14 cellular contexts compared by ENCODE assay signal in the genomic region with DNA sequence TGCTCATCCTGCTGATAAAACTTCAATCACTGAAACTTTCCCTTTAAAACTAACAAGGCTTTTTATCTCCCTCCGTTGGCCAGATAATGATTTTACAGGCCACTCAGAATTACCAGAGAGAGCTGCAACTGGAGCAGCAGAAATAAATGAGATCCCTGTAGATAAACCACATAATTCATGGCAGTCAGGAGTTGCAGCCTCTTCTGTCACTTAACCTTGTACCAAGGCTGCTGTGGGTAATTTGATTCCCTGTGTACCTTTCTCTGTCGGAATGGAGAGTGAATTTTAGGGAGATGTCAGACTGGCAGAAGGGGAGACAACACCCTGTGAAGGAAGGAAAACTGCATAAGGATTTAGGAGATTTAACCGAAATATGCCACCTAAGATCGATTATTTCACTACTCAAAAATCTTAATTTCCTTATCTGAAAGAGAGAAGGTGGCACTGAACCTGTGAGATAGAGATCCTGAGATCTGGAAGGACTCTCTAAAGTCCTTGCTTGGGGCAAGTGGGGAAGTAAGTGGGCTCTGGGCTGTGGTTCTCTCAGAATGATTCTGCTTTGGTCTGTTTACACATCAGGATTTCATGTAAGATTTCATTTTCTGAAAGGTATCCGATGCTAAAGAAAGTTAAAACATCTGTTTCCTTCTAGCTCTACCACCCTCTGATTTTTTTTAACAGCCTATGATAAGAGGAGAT. TPM values are rescaled to one million over a fixed set of nuclear protein-coding genes. Genes with fewer than 3 reads are reported as not detected.
A peak's percentile ranks its signal among the peaks of the same experiment; 100 is the strongest.
DNase-seq lines count a peak whose midpoint lies in the region; ATAC-seq and TF ChIP-seq lines count a peak whose summit lies in the region.
"Had no signal": no experiment of that assay in that cellular context is flagged by ENCODE, and none has a peak within 500 bp of the region (broad histone marks: within the 10 kb centered on the region; RNA-seq: fewer than 3 reads in every experiment).

No MANE protein-coding gene starts in this region.

- H3K79me2 ChIP-seq in MM.1S (ENCODE audit: low read length): no peaks in the 10 kb centered on the region
- H3K79me2 ChIP-seq in parathyroid adenoma: no peaks in the 10 kb centered on the region

- no peaks in the 10 kb centered on the region for H4K20me1 ChIP-seq in MM.1S (ENCODE audit: insufficient read depth, low read length)

- no peaks in the 10 kb centered on the region for H3K9me3 Mint-ChIP-seq in activated T-cell treated with anti-CD3 and anti-CD28 coated beads, Interleukin-2, amount 50 U/mL, for 24 hours
- no peaks in the 10 kb centered on the region for H3K9me3 Mint-ChIP-seq in chondrocyte (ENCODE audit: low read depth)

- no peaks in the 10 kb centered on the region for H3F3A ChIP-seq in MM.1S (ENCODE audit: insufficient read depth, low read length)

- peak overlapping the region; percentile 32; the same call in 1 of the 2 replicates for H2AFZ ChIP-seq in MM.1S (ENCODE audit: low read length)
- no peak overlapping the region for H2AFZ ChIP-seq in parathyroid adenoma
- H2AFZ ChIP-seq: PC-9 had no signal

- no peak overlapping the region for H3K27ac Mint-ChIP-seq in activated T-cell treated with anti-CD3 and anti-CD28 coated beads, Interleukin-2, amount 50 U/mL, for 24 hours
- H3K27ac Mint-ChIP-seq in chondrocyte (ENCODE audit: unreplicated experiment): no peak overlapping the region

- no peaks in the 10 kb centered on the region for H3K36me3 Mint-ChIP-seq in activated T-cell treated with anti-CD3 and anti-CD28 coated beads, Interleukin-2, amount 50 U/mL, for 24 hours (ENCODE audit: low read depth)
- H3K36me3 Mint-ChIP-seq in chondrocyte (ENCODE audit: low read depth): no peaks in the 10 kb centered on the region

- H3K4me3 ChIP-seq in MM.1S (ENCODE audit: low read length) (no peak overlapping the region; the same call in 1 of the 2 replicates), parathyroid adenoma (ENCODE audit: low read depth, low read length) (no peak overlapping the region), aorta (ENCODE audit: low read length in 2 of 2) (no peak overlapping the region)
- H3K4me3 ChIP-seq: esophagus muscularis mucosa, heart left ventricle, PC-9, right atrium auricular region had no signal

- H3K9ac ChIP-seq in MM.1S (ENCODE audit: low read length): no peak overlapping the region
- H3K9ac ChIP-seq in parathyroid adenoma: no peak overlapping the region

- no peak for DNase-seq in activated T-cell treated with anti-CD3 and anti-CD28 coated beads, Interleukin-2, amount 50 U/mL, for 24 hours
- DNase-seq in activated T-cell treated with anti-CD3 and anti-CD28 coated beads, Interleukin-2, amount 50 U/mL, for 48 hours: no peak
- DNase-seq in MM.1S (no peak), chondrocyte (ENCODE audit: low spot score) (no peak), aorta (no peak), A172 (ENCODE audit: low spot score) (no peak), 8988T (no peak)
- DNase-seq: GDM1, heart left ventricle, PC-9 had no signal

- H3K9me2 ChIP-seq in MM.1S (replicated peaks; ENCODE audit: insufficient read depth, low read length): no peaks in the 10 kb centered on the region

- no peak for ATAC-seq in aorta (ENCODE audit: low FRiP score)
- ATAC-seq: heart left ventricle had no signal

- H3K4me3 Mint-ChIP-seq in activated T-cell treated with anti-CD3 and anti-CD28 coated beads, Interleukin-2, amount 50 U/mL, for 24 hours: peak overlapping the region; percentile 18
- no peak overlapping the region for H3K4me3 Mint-ChIP-seq in chondrocyte (ENCODE audit: unreplicated experiment)

- H3K4me1 ChIP-seq in MM.1S (ENCODE audit: low read length) (no peaks in the 10 kb centered on the region), parathyroid adenoma (no peaks in the 10 kb centered on the region), aorta (ENCODE audit: control insufficient read depth in 1 of 2, insufficient read depth in 2 of 2, low read length in 2 of 2) (no peaks in the 10 kb centered on the region)
- H3K4me1 ChIP-seq: esophagus muscularis mucosa, heart left ventricle, right atrium auricular region had no signal

- no peaks in the 10 kb centered on the region for H3K9me3 ChIP-seq in MM.1S (replicated peaks; ENCODE audit: insufficient read depth, low read length)
- no peaks in the 10 kb centered on the region for H3K9me3 ChIP-seq in parathyroid adenoma (ENCODE audit: control insufficient read depth, low read length)
- no peaks in the 10 kb centered on the region for H3K9me3 ChIP-seq in aorta (ENCODE audit: control insufficient read depth, low read length)
- H3K9me3 ChIP-seq: esophagus muscularis mucosa, heart left ventricle, neutrophil, right atrium auricular region had no signal

- peak overlapping the region; percentile 54 for H3K4me2 ChIP-seq in MM.1S (ENCODE audit: low read depth, low read length)
- H3K4me2 ChIP-seq in parathyroid adenoma (ENCODE audit: low read length): peak overlapping the region; percentile 16
- H3K4me2 ChIP-seq: PC-9 had no signal

- TF ChIP-seq CTCF in MM.1S (IDR thresholded peaks at IDR 0.05; ENCODE audit: low read length): no peak
- peak; percentile 43 for TF ChIP-seq CTCF in chondrocyte (IDR thresholded peaks at IDR 0.05)
- no peak for TF ChIP-seq CTCF in parathyroid adenoma (IDR thresholded peaks at IDR 0.05)

- intact Hi-C loops in aorta (cut with DNase I): no loop called here

- H3K36me3 ChIP-seq in MM.1S (replicated peaks; ENCODE audit: insufficient read depth, low read length) (no peaks in the 10 kb centered on the region), parathyroid adenoma (ENCODE audit: control insufficient read depth, insufficient read depth, low read length) (no peaks in the 10 kb centered on the region), aorta (ENCODE audit: control insufficient read depth in 1 of 2, insufficient read depth in 2 of 2, low read length in 1 of 2) (no peaks in the 10 kb centered on the region)
- H3K36me3 ChIP-seq: esophagus muscularis mucosa, heart left ventricle, neutrophil, right atrium auricular region had no signal

- no peaks in the 10 kb centered on the region for H3K27me3 ChIP-seq in MM.1S (replicated peaks; ENCODE audit: insufficient read depth, low read length)
- H3K27me3 ChIP-seq in parathyroid adenoma (ENCODE audit: control insufficient read depth, insufficient read depth, low read length): no peaks in the 10 kb centered on the region
- no peaks in the 10 kb centered on the region for H3K27me3 ChIP-seq in aorta (ENCODE audit: control insufficient read depth in 1 of 2, insufficient read depth in 2 of 2, low read length in 1 of 2)
- H3K27me3 ChIP-seq: esophagus muscularis mucosa, heart left ventricle, right atrium auricular region had no signal

- H3K4me1 Mint-ChIP-seq in activated T-cell treated with anti-CD3 and anti-CD28 coated beads, Interleukin-2, amount 50 U/mL, for 24 hours (ENCODE audit: low read depth): peaks cover 22% of the 10 kb centered on the region
- no peaks in the 10 kb centered on the region for H3K4me1 Mint-ChIP-seq in chondrocyte (ENCODE audit: low read depth)

- 51 to 52% methylated on average over 5 of the region's 5 CpGs for WGBS in aorta, 2 donors

- no peaks in the 10 kb centered on the region for H3K27me3 Mint-ChIP-seq in activated T-cell treated with anti-CD3 and anti-CD28 coated beads, Interleukin-2, amount 50 U/mL, for 24 hours
- no peaks in the 10 kb centered on the region for H3K27me3 Mint-ChIP-seq in chondrocyte (ENCODE audit: low read depth)

- no peak overlapping the region for H3K27ac ChIP-seq in MM.1S (ENCODE audit: low read length)
- H3K27ac ChIP-seq in parathyroid adenoma: no peak overlapping the region
- H3K27ac ChIP-seq in aorta (ENCODE audit: low read depth in 1 of 2, low read length in 2 of 2): no peak overlapping the region
- H3K27ac ChIP-seq: esophagus muscularis mucosa, heart left ventricle, neutrophil, PC-9, right atrium auricular region had no signal

RNA-seq across cellular contexts. Expression of gene TSPAN5, which starts 14.3 kb away (rescaled TPM):
- total RNA-seq in chondrocyte (52.2 to 57.7 TPM (median 55.5 TPM) in 3 replicates), aorta (1 to 10 TPM; 8.6 to 8.7 TPM)
- polyA plus RNA-seq in aorta: 1 to 10 TPM; 2.6 to 9.9 TPM
- 8.8 and 18.4 TPM in 2 replicates for total RNA-seq in A172 (2014; rRNA removed; shearing (Covaris generic))
